15 cellular contexts compared by ENCODE assay signal in the genomic region with DNA sequence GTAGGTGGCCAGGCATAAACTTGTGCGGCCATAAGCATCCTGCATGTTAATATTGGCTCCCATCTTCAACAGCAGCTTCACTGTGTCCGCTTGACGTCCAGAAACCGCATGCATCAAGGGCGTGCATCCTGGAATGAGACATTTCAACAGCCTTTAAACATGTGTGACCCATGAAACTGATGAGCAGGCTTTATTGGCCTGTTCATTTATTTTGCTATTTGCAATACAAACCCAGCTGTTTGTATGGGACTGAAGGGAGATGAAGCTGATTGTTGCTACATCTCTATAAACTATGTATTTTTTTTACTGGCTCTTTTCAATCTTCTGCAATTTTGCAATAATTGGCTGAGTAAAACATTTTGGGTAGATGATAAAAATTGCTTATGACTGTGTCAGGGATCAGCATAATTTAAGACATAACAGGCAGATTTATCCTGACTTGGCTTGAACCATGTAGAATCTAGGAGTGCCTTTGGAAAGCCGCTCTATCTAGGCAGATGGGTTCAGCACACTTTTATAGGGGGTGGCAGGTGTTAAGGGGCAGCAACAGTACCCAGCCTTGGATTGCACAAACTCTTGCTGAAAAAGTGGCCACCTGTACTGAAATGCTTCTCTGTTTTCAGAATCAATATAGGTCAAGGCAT. TPM values are rescaled to one million over a fixed set of nuclear protein-coding genes. Genes with fewer than 3 reads are reported as not detected.
A peak's percentile ranks its signal among the peaks of the same experiment; 100 is the strongest.
DNase-seq lines count a peak whose midpoint lies in the region; ATAC-seq and TF ChIP-seq lines count a peak whose summit lies in the region.
"Had no signal": no experiment of that assay in that cellular context is flagged by ENCODE, and none has a peak within 500 bp of the region (broad histone marks: within the 10 kb centered on the region; RNA-seq: fewer than 3 reads in every experiment).

No MANE protein-coding gene starts in this region.

- H3K4me3 ChIP-seq in fibroblast of the aortic adventitia (ENCODE audit: low read depth, low read length) (no peak overlapping the region), aorta (ENCODE audit: low read length in 2 of 2) (no peak overlapping the region)

- H3K4me1 Mint-ChIP-seq in nephron progenitor cell = peaks cover 13% of the 10 kb centered on the region

- H3K27me3 ChIP-seq in aorta (ENCODE audit: control insufficient read depth in 1 of 2, insufficient read depth in 2 of 2, low read length in 1 of 2) = no peaks in the 10 kb centered on the region

- H3K27me3 Mint-ChIP-seq in nephron progenitor cell (ENCODE audit: low read depth, poor library complexity) = no peaks in the 10 kb centered on the region

- H3K4me3 Mint-ChIP-seq in nephron progenitor cell = no peak overlapping the region

- peak; percentile 68 for ATAC-seq in aorta (ENCODE audit: low FRiP score)

- no peaks in the 10 kb centered on the region for H3K9me3 Mint-ChIP-seq in nephron progenitor cell

- 95 to 96% methylated on average over 6 of the region's 6 CpGs for WGBS in aorta, 2 donors

- no peaks in the 10 kb centered on the region for H3K9me3 ChIP-seq in aorta (ENCODE audit: control insufficient read depth, low read length)

- no peaks in the 10 kb centered on the region for H3K36me3 Mint-ChIP-seq in nephron progenitor cell (ENCODE audit: low read depth)

- H3K27ac ChIP-seq in aorta (ENCODE audit: low read depth in 1 of 2, low read length in 2 of 2) = no peak overlapping the region

- intact Hi-C loops in aorta (cut with DNase I) = loop anchor here in 1 of 2 donors (10.0 kb wide), 1 partner anchor 181 kb away; the partner anchor contains the start of gene IL6ST

- H3K36me3 ChIP-seq in aorta (ENCODE audit: control insufficient read depth in 1 of 2, insufficient read depth in 2 of 2, low read length in 1 of 2) = no peaks in the 10 kb centered on the region

- H3K27ac Mint-ChIP-seq in nephron progenitor cell = peak overlapping the region; percentile 70

- peaks cover 0 to 5% of the 10 kb centered on the region in 2 donors for H3K4me1 ChIP-seq in aorta (ENCODE audit: control insufficient read depth in 1 of 2, insufficient read depth in 2 of 2, low read length in 2 of 2)

- no peak for TF ChIP-seq CTCF in fibroblast of the aortic adventitia (IDR thresholded peaks at IDR 0.05; ENCODE audit: insufficient read depth, low read length)
- no peak for TF ChIP-seq CTCF in nephron progenitor cell (IDR thresholded peaks at IDR 0.05)
- TF ChIP-seq CTCF in GM10266 (IDR thresholded peaks at IDR 0.05; ENCODE audit: control insufficient read depth, insufficient read depth, low read depth, missing control alignments) = no peak

- DNase-seq in NOMO-1 treated with DMSO at 0.1 percent for 48 hours (lab: John Stamatoyannopoulos, UW; ENCODE audit: unreplicated experiment) (peak; percentile 26), NOMO-1 treated with dmso at 0.1 percent for 144 hours (lab: John Stamatoyannopoulos, UW; ENCODE audit: unreplicated experiment) (no peak), fibroblast of the aortic adventitia (ENCODE audit: low read depth) (peak; percentile 91), nephron progenitor cell (no peak), aorta (no peak), NCI-H82 treated with DMSO at 0.1 percent for 48 hours (lab: John Stamatoyannopoulos, UW; ENCODE audit: unreplicated experiment) (no peak), GM10266 (ENCODE audit: extremely low spot score) (no peak), superior temporal gyrus (ENCODE audit: extremely low spot score) (no peak)
- DNase-seq: 8988T; activated CD4-positive, alpha-beta T cell treated with anti-CD3 and anti-CD28 coated beads, Interleukin-2, amount 50 U/mL, for 4 hours; DND-41; NCI-H1092; NCI-H510A; retina had no signal

RNA-seq across cellular contexts. Expression of gene ANKRD55, which starts 56.9 kb away (rescaled TPM):
- total RNA-seq in fibroblast of the aortic adventitia (ENCODE audit: low replicate concordance) (0.57 TPM in 1 of 2 replicates, not detected in the other), aorta (under 1 TPM; 0.32 to 0.48 TPM)
- not detected for polyA plus RNA-seq in aorta
- total RNA-seq: H7 had no signal

Comparison
In these comparisons a context has a peak if more than half of its experiments do, and no peak if none do; other contexts are left out.
1. DNase-seq: peak in NOMO-1 treated with DMSO at 0.1 percent for 48 hours (single experiment) and fibroblast of the aortic adventitia (single experiment); none in NOMO-1 treated with dmso at 0.1 percent for 144 hours (single experiment), nephron progenitor cell (single experiment), aorta (0 of 2), NCI-H82 treated with DMSO at 0.1 percent for 48 hours (single experiment), GM10266 (single experiment) and superior temporal gyrus (single experiment).